ENCODE assay signal across 19 cellular contexts in the genomic region with DNA sequence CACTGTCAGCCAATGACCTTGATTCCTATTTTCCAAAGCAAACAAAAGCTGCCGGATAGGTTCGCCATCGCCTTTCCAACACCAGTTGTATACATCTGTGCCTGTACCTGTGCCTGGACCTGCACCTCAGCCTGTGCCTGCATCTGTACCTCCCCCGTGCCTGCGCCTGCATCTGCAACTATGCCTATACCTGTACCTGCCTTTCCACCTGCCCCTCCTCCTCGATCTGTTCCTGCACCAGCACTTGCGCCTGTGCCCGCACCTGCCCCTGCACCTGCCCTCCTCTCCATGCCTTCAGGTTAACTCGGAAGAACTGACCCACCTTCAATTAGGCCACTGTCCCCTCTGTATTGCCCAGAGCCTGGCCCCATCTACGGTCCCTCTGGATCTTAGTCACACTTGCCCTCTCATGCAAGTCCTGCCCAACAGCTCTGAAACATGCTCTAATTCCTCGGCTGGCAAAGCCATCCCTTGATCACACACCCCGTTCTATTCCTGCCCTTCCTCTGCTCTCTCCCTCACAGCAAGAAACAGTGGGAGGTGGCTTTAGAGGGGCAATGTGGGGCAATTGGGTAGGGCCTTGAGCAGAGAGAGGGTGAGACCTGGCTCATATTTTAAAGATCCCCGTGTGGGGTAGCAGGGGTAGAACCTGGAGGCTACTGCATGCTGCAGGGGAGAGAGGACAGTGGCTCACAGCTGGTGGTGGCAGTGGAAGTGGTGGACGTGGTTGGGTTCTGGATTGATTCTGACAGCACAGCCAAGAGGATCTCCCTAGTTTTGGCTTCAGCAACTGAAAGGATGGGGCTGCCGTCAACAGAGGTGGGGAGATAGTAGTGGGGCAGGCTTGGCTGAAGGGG. TPM values are rescaled to one million over a fixed set of nuclear protein-coding genes. Genes with fewer than 3 reads are reported as not detected.
DNase-seq lines count a peak whose midpoint lies in the region; ATAC-seq, FAIRE-seq and TF ChIP-seq lines count a peak whose summit lies in the region.
"Had no signal": no experiment of that assay in that cellular context is flagged by ENCODE, and none has a peak within 500 bp of the region (broad histone marks: within the 10 kb centered on the region; RNA-seq: fewer than 3 reads in every experiment).

No MANE protein-coding gene starts in this region.

- POLR2A ChIA-PET in activated CD4-positive, alpha-beta memory T cell treated with anti-CD3 and anti-CD28 coated beads for 36 hours (lab: Charles Lee), result no interaction called here

- ATAC-seq in psoas muscle, result no peak
- no peak for ATAC-seq in HG03378 (IDR thresholded peaks at IDR 0.05; ENCODE audit: unreplicated experiment)
- ATAC-seq: A549, GM12878, HCT116, PC-3 had no signal

- FAIRE-seq in kidney (lab: Jason Lieb, UNC), result no peak
- FAIRE-seq: A549, GM12878 had no signal

- CTCF ChIA-PET in activated CD4-positive, alpha-beta memory T cell treated with anti-CD3 and anti-CD28 coated beads for 36 hours (lab: Charles Lee), result no interaction called here

- DNase-seq in cardiac septum (ENCODE audit: low spot score) (peak; percentile 50), right atrium auricular region (ENCODE audit: low spot score) (no peak), kidney (peak; percentile 40), psoas muscle (peak; percentile 4 to 28), progenitor cell of endocrine pancreas (ENCODE audit: low spot score, unreplicated experiment) (no peak), NCI-H748 treated with DMSO at 0.1 percent for 48 hours (lab: John Stamatoyannopoulos, UW) (no peak)
- DNase-seq in activated CD4-positive, alpha-beta memory T cell treated with anti-CD3 and anti-CD28 coated beads for 36 hours, result no peak
- DNase-seq: DMS53; KG1; NCI-H1092; NCI-H2107; NCI-H345; NCI-H526 treated with DMSO at 0.1 percent for 48 hours; NK-92 treated with Interleukin-12 subunit alpha and Interleukin-12 subunit beta, amount 100 ng/mL, for 24 hours; PC-3 had no signal

- intact Hi-C loops in cardiac septum (cut with DNase I) (no loop called here), kidney (cut with DNase I) (no loop called here), psoas muscle (cut with DNase I) (no loop called here)
- intact Hi-C loops in activated CD4-positive, alpha-beta memory T cell treated with anti-CD3 and anti-CD28 coated beads for 36 hours (cut with micrococcal nuclease), result no loop called here

- no peaks in the 10 kb centered on the region for H3K4me1 Mint-ChIP-seq in progenitor cell of endocrine pancreas (ENCODE audit: low read depth)
- H3K4me1 Mint-ChIP-seq in activated CD4-positive, alpha-beta memory T cell treated with anti-CD3 and anti-CD28 coated beads for 36 hours (ENCODE audit: low read depth), result no peaks in the 10 kb centered on the region

- H3K27ac Mint-ChIP-seq in progenitor cell of endocrine pancreas, result no peak overlapping the region
- no peak overlapping the region for H3K27ac Mint-ChIP-seq in activated CD4-positive, alpha-beta memory T cell treated with anti-CD3 and anti-CD28 coated beads for 36 hours

- H3K4me3 Mint-ChIP-seq in progenitor cell of endocrine pancreas (ENCODE audit: low read depth), result no peak overlapping the region
- H3K4me3 Mint-ChIP-seq in activated CD4-positive, alpha-beta memory T cell treated with anti-CD3 and anti-CD28 coated beads for 36 hours, result no peak overlapping the region

- no peak overlapping the region for H3K9ac ChIP-seq in kidney (ENCODE audit: low read length in 2 of 2)

- peaks cover 32% of the 10 kb centered on the region for H3K27me3 Mint-ChIP-seq in progenitor cell of endocrine pancreas
- peaks cover 10% of the 10 kb centered on the region for H3K27me3 Mint-ChIP-seq in activated CD4-positive, alpha-beta memory T cell treated with anti-CD3 and anti-CD28 coated beads for 36 hours

- H3K27ac ChIP-seq in right atrium auricular region, result no peak overlapping the region
- no peak overlapping the region for H3K27ac ChIP-seq in kidney (ENCODE audit: low read depth in 2 of 2, low read length in 2 of 2)
- no peak overlapping the region for H3K27ac ChIP-seq in psoas muscle
- H3K27ac ChIP-seq: A549 had no signal

- H3K4me3 ChIP-seq in right atrium auricular region (no peak overlapping the region), kidney (ENCODE audit: low read length in 2 of 2) (no peak overlapping the region), psoas muscle (no peak overlapping the region)
- H3K4me3 ChIP-seq: A549, GM12878 had no signal

- H3K27me3 ChIP-seq in right atrium auricular region (no peaks in the 10 kb centered on the region), psoas muscle (ENCODE audit: insufficient read depth in 3 of 3, low read length in 2 of 3) (peaks cover 0 to 40% (median 7%) of the 10 kb centered on the region in 3 donors)

- no peaks in the 10 kb centered on the region for H3K9me3 ChIP-seq in right atrium auricular region
- peaks cover 0 to 2% of the 10 kb centered on the region in 2 donors for H3K9me3 ChIP-seq in kidney (ENCODE audit: control insufficient read depth in 1 of 2, low read length in 2 of 2)
- H3K9me3 ChIP-seq in psoas muscle, result no peaks in the 10 kb centered on the region
- H3K9me3 ChIP-seq: A549 had no signal

- peaks cover 0 to 23% of the 10 kb centered on the region in 2 donors for H3K4me1 ChIP-seq in right atrium auricular region
- peaks cover 8 to 9% of the 10 kb centered on the region in 2 donors for H3K4me1 ChIP-seq in kidney (ENCODE audit: control insufficient read depth in 1 of 2, insufficient read depth in 1 of 2, low read depth in 1 of 2, low read length in 2 of 2)
- H3K4me1 ChIP-seq in psoas muscle, result peaks cover 4% of the 10 kb centered on the region
- H3K4me1 ChIP-seq: A549 had no signal

- H3K36me3 ChIP-seq in right atrium auricular region, result no peaks in the 10 kb centered on the region
- H3K36me3 ChIP-seq in kidney (ENCODE audit: control insufficient read depth in 1 of 2, insufficient read depth in 2 of 2, low read length in 2 of 2), result no peaks in the 10 kb centered on the region
- no peaks in the 10 kb centered on the region for H3K36me3 ChIP-seq in psoas muscle (ENCODE audit: insufficient read depth in 1 of 2, low read depth in 1 of 2)

- H3K36me3 Mint-ChIP-seq in progenitor cell of endocrine pancreas (ENCODE audit: insufficient read depth), result no peaks in the 10 kb centered on the region
- no peaks in the 10 kb centered on the region for H3K36me3 Mint-ChIP-seq in activated CD4-positive, alpha-beta memory T cell treated with anti-CD3 and anti-CD28 coated beads for 36 hours

- 87 to 91% (median 90%) methylated on average over 15 of the region's 15 CpGs for WGBS in psoas muscle, 3 donors

- no peak for TF ChIP-seq CTCF in right atrium auricular region (IDR thresholded peaks at IDR 0.05)
- TF ChIP-seq CTCF in kidney (IDR thresholded peaks at IDR 0.05; ENCODE audit: borderline replicate concordance, extremely low read depth, insufficient read depth), result no peak
- TF ChIP-seq CTCF in psoas muscle (IDR thresholded peaks at IDR 0.05), result no peak
- no peak for TF ChIP-seq CTCF in progenitor cell of endocrine pancreas (IDR thresholded peaks at IDR 0.05; ENCODE audit: unreplicated experiment)

- no peaks in the 10 kb centered on the region for H3K9me3 Mint-ChIP-seq in progenitor cell of endocrine pancreas (ENCODE audit: low read depth)
- H3K9me3 Mint-ChIP-seq in activated CD4-positive, alpha-beta memory T cell treated with anti-CD3 and anti-CD28 coated beads for 36 hours, result no peaks in the 10 kb centered on the region

RNA-seq across cellular contexts. Expression of a gene that starts 59.6 kb away (rescaled TPM):
- 55.3 TPM for total RNA-seq in cardiac septum
- total RNA-seq in right atrium auricular region, result 10 to 100 TPM; 22.8 to 34.5 TPM
- 116 TPM for total RNA-seq in kidney
- 35.3 TPM for polyA plus RNA-seq in kidney (ENCODE audit: insufficient read depth, low read depth, low replicate concordance)
- 10 to 100 TPM; 43.2 to 51.6 (median 45.2) TPM for total RNA-seq in psoas muscle
- 10 to 100 TPM; 22.3 to 43.9 (median 27.5) TPM for polyA plus RNA-seq in psoas muscle
- total RNA-seq in progenitor cell of endocrine pancreas, result 113 and 123 TPM in 2 replicates
- total RNA-seq in activated CD4-positive, alpha-beta memory T cell treated with anti-CD3 and anti-CD28 coated beads for 36 hours, result 10 to 100 TPM; 49.3 to 58.0 TPM

Comparison
In these comparisons a context has a peak if more than half of its experiments do, and no peak if none do; other contexts are left out.
1. DNase-seq: peak in cardiac septum (single experiment), kidney (single experiment) and psoas muscle (2 of 2); none in right atrium auricular region (single experiment), progenitor cell of endocrine pancreas (single experiment), activated CD4-positive, alpha-beta memory T cell treated with anti-CD3 and anti-CD28 coated beads for 36 hours (single experiment) and NCI-H748 treated with DMSO at 0.1 percent for 48 hours (single experiment).